Comparison of ENCODE assay signal across 8 cellular contexts in the genomic region with DNA sequence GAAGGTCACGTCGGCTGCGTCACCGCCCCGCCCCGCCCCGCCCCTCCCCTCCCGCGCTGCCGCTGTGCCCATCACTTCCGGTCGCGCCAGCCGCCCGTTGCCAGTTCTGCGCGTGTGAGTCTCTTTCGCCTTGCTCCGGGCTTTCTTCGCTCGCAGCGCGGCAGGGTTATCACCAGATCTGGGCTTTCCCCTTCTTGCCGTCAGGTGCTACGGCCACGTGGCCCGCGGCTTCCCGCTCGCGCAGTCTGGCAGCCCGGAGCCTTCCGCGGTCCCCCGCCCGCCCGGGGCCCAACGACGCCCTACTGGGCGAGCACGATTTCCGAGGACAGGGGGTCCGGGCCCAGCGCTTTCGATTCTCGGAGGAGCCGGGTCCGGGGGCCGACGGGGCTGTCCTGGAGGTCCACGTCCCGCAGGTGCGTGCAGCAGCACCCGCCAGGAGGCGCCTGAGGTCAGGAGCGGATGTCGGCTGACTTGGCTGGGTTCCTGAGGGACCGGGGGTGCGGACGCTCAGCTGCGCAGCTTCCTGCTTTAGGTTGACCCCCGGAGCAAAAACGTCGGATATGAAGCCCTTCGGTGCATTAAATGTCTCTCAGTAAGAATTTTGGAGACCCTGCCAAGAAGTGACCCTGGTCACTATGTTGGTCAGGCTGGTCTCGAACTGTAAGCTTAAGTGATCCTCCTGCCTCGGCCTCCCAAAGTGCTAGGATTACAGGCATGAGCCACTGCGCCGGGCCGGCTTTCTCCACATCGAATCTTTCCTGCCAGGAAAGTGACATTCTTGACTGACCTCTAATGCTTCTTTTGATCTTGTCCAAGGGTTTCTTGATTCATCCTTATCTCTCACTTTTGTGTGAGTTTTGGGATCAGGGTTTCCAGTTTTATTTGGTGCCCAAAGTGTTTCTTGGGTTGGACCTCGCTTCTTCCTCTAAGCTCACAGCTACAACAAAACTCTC. TPM values are rescaled to one million over a fixed set of nuclear protein-coding genes. Genes with fewer than 3 reads are reported as not detected.
DNase-seq lines count a peak whose midpoint lies in the region; ATAC-seq, FAIRE-seq and TF ChIP-seq lines count a peak whose summit lies in the region.

A gene with protein sequence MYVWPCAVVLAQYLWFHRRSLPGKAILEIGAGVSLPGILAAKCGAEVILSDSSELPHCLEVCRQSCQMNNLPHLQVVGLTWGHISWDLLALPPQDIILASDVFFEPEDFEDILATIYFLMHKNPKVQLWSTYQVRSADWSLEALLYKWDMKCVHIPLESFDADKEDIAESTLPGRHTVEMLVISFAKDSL (plus strand): TSS at position 74 of the 953 bp plus-strand sequence. CDS start 2,872 bp downstream, outside the sequence.

- BruUV-seq in endothelial cell of umbilical vein (replicated peaks; lab: Mats Ljungman, UMichigan): TSS peak; percentile 73

- FAIRE-seq in endothelial cell of umbilical vein (lab: Jason Lieb, UNC): peak; percentile 61

- H3K9me3 ChIP-seq in endothelial cell of umbilical vein (replicated peaks; ENCODE audit: control insufficient read depth, insufficient read depth, low read length) (no peaks in the 10 kb centered on the region), mucosa of rectum (ENCODE audit: control insufficient read depth in 2 of 2, low read length in 2 of 2) (no peaks in the 10 kb centered on the region)

- H3K36me3 Mint-ChIP-seq in activated CD8-positive, alpha-beta memory T cell treated with anti-CD3 and anti-CD28 coated beads, Interleukin-2, amount 10 ng/mL, durations not matched to agents 7 days and 5 days: peaks cover 59% of the 10 kb centered on the region
- H3K36me3 Mint-ChIP-seq in stimulated activated naive B cell treated with anti-CD40 and anti-IgM and Interleukin-4, amounts not matched to agents 10 μg/mL and 1 μg/mL and 100 μg/mL, for 72 hours: peaks cover 9 to 41% of the 10 kb centered on the region in 2 donors

- H3K27me3 ChIP-seq in endothelial cell of umbilical vein (ENCODE audit: control insufficient read depth in 2 of 2, insufficient read depth in 2 of 2, low read length in 2 of 2): no peaks in the 10 kb centered on the region
- no peaks in the 10 kb centered on the region for H3K27me3 ChIP-seq in mucosa of rectum (ENCODE audit: control insufficient read depth in 2 of 2, insufficient read depth in 2 of 2, low read length in 2 of 2)

- peaks cover 56% of the 10 kb centered on the region for H3K4me1 Mint-ChIP-seq in activated CD8-positive, alpha-beta memory T cell treated with anti-CD3 and anti-CD28 coated beads, Interleukin-2, amount 10 ng/mL, durations not matched to agents 7 days and 5 days
- peaks cover 25 to 34% of the 10 kb centered on the region in 2 donors for H3K4me1 Mint-ChIP-seq in stimulated activated naive B cell treated with anti-CD40 and anti-IgM and Interleukin-4, amounts not matched to agents 10 μg/mL and 1 μg/mL and 100 μg/mL, for 72 hours

- TF ChIP-seq POLR2A in endothelial cell of umbilical vein (IDR thresholded peaks at IDR 0.05; ENCODE audit: low read depth, low read length): peak; percentile 66

- H3K4me3 ChIP-seq in endothelial cell of umbilical vein (replicated peaks in 1 of 3; ENCODE audit: insufficient read depth in 1 of 3, low read depth in 1 of 3, low read length in 3 of 3) (peak within 1 kb of the TSS; percentile 66 to 99 (median 90)), mucosa of rectum (ENCODE audit: low read length in 2 of 2) (peak within 1 kb of the TSS; percentile 91 to 92)

- DNase-seq in AG09319 (ENCODE audit: extremely low read depth, low read depth) (no peak), NCI-H748 (lab: John Stamatoyannopoulos, UW; ENCODE audit: unreplicated experiment) (peak; percentile 55), endothelial cell of umbilical vein (ENCODE audit: low read depth, low spot score) (peak; percentile 77)
- DNase-seq in activated CD8-positive, alpha-beta memory T cell treated with anti-CD3 and anti-CD28 coated beads, Interleukin-2, amount 10 ng/mL, durations not matched to agents 7 days and 5 days: peak; percentile 91
- peak; percentile 95 for DNase-seq in stimulated activated naive B cell treated with anti-CD40 and anti-IgM and Interleukin-4, amounts not matched to agents 10 μg/mL and 1 μg/mL and 100 μg/mL, for 72 hours

- peak within 1 kb of the TSS; percentile 57 for H2AFZ ChIP-seq in endothelial cell of umbilical vein (ENCODE audit: low read depth, low read length)

- H3K27ac Mint-ChIP-seq in activated CD8-positive, alpha-beta memory T cell treated with anti-CD3 and anti-CD28 coated beads, Interleukin-2, amount 10 ng/mL, durations not matched to agents 7 days and 5 days: peak within 1 kb of the TSS; percentile 92
- peak within 1 kb of the TSS; percentile 98 for H3K27ac Mint-ChIP-seq in stimulated activated naive B cell treated with anti-CD40 and anti-IgM and Interleukin-4, amounts not matched to agents 10 μg/mL and 1 μg/mL and 100 μg/mL, for 72 hours

- POLR2A ChIA-PET in endothelial cell of umbilical vein (lab: Charles Lee): interaction anchor here (0.6 to 2.2 kb wide), 3 partner anchors 8 to 10 kb away, joined by 3 to 21 read pairs (median 4); a partner anchor contains a TSS

- no peaks in the 10 kb centered on the region for H3K27me3 Mint-ChIP-seq in activated CD8-positive, alpha-beta memory T cell treated with anti-CD3 and anti-CD28 coated beads, Interleukin-2, amount 10 ng/mL, durations not matched to agents 7 days and 5 days
- no peaks in the 10 kb centered on the region for H3K27me3 Mint-ChIP-seq in stimulated activated naive B cell treated with anti-CD40 and anti-IgM and Interleukin-4, amounts not matched to agents 10 μg/mL and 1 μg/mL and 100 μg/mL, for 72 hours

- H3K27ac ChIP-seq in endothelial cell of umbilical vein (ENCODE audit: insufficient read depth, low read depth, low read length) (peak within 1 kb of the TSS; percentile 85), mucosa of rectum (ENCODE audit: low read depth in 2 of 2, low read length in 2 of 2) (peak within 1 kb of the TSS; percentile 100)

- no peaks in the 10 kb centered on the region for H3K9me3 Mint-ChIP-seq in activated CD8-positive, alpha-beta memory T cell treated with anti-CD3 and anti-CD28 coated beads, Interleukin-2, amount 10 ng/mL, durations not matched to agents 7 days and 5 days (ENCODE audit: low read depth)
- H3K9me3 Mint-ChIP-seq in stimulated activated naive B cell treated with anti-CD40 and anti-IgM and Interleukin-4, amounts not matched to agents 10 μg/mL and 1 μg/mL and 100 μg/mL, for 72 hours: no peaks in the 10 kb centered on the region

- H3K4me1 ChIP-seq in endothelial cell of umbilical vein (ENCODE audit: control insufficient read depth, extremely low read depth, insufficient read depth, low read length) (peaks cover 18% of the 10 kb centered on the region), mucosa of rectum (ENCODE audit: control insufficient read depth in 2 of 2, insufficient read depth in 2 of 2, low read length in 2 of 2) (peaks cover 24 to 28% of the 10 kb centered on the region in 2 donors)

- intact Hi-C loops in endothelial cell of umbilical vein (cut with micrococcal nuclease): loop anchor here (1.0 kb wide), 2 partner anchors 10 to 16 kb away; a partner anchor contains a TSS

- ATAC-seq in GM18867 (IDR thresholded peaks at IDR 0.05; ENCODE audit: unreplicated experiment) (peak; percentile 47), HG03103 (IDR thresholded peaks at IDR 0.05; ENCODE audit: low read depth, unreplicated experiment) (peak; percentile 34)
- peak; percentile 54 for ATAC-seq in activated CD8-positive, alpha-beta memory T cell treated with anti-CD3 and anti-CD28 coated beads, Interleukin-2, amount 10 ng/mL, durations not matched to agents 7 days and 5 days
- peak; percentile 64 to 67 for ATAC-seq in stimulated activated naive B cell treated with anti-CD40 and anti-IgM and Interleukin-4, amounts not matched to agents 10 μg/mL and 1 μg/mL and 100 μg/mL, for 72 hours (replicated peaks)

- peaks cover 6 to 10% of the 10 kb centered on the region in 2 experiments for H3K36me3 ChIP-seq in endothelial cell of umbilical vein (ENCODE audit: control insufficient read depth in 2 of 2, extremely low read depth in 1 of 2, insufficient read depth in 2 of 2, low read length in 2 of 2)
- peaks cover 17 to 22% of the 10 kb centered on the region in 2 donors for H3K36me3 ChIP-seq in mucosa of rectum (ENCODE audit: control insufficient read depth in 2 of 2, insufficient read depth in 2 of 2, low read length in 2 of 2)

- TF ChIP-seq CTCF in AG09319 (IDR thresholded peaks at IDR 0.05; ENCODE audit: low read depth, low read length) (peak; percentile 71), endothelial cell of umbilical vein (IDR thresholded peaks at IDR 0.05; ENCODE audit: extremely low read depth in 1 of 2, insufficient read depth in 1 of 2, low read depth in 1 of 2, low read length in 2 of 2) (peak; percentile 65 to 80)

- dilution Hi-C loops in endothelial cell of umbilical vein (cut with MboI; ENCODE audit: extremely low pct_ligation_motif_present, low sequenced_read_pairs): no loop called here

- peak within 1 kb of the TSS; percentile 92 for H3K9ac ChIP-seq in endothelial cell of umbilical vein (replicated peaks; ENCODE audit: extremely low read depth, insufficient read depth, low read length)
- H3K9ac ChIP-seq in mucosa of rectum (ENCODE audit: low read depth in 1 of 2, low read length in 2 of 2): peak within 1 kb of the TSS; percentile 91 to 99

- no peaks in the 10 kb centered on the region for H4K20me1 ChIP-seq in endothelial cell of umbilical vein (replicated peaks; ENCODE audit: control insufficient read depth, extremely low read depth, insufficient read depth, low read length)

- peaks cover 55% of the 10 kb centered on the region for H3K79me2 ChIP-seq in endothelial cell of umbilical vein (ENCODE audit: control insufficient read depth, insufficient read depth, low read length)

- CTCF ChIA-PET in activated CD8-positive, alpha-beta memory T cell treated with anti-CD3 and anti-CD28 coated beads, Interleukin-2, amount 10 ng/mL, durations not matched to agents 7 days and 5 days (lab: Charles Lee): interaction anchor here (0.7 to 6.1 kb wide), 5 partner anchors 10 to 164 kb away, joined by 3 to 77 read pairs (median 4); a partner anchor contains a TSS
- CTCF ChIA-PET in endothelial cell of umbilical vein (lab: Charles Lee): interaction anchor here (0.6 to 3.2 kb wide), 17 partner anchors 10 to 672 kb away, joined by 3 to 22 read pairs (median 4); a partner anchor contains a TSS

- H3K4me3 Mint-ChIP-seq in activated CD8-positive, alpha-beta memory T cell treated with anti-CD3 and anti-CD28 coated beads, Interleukin-2, amount 10 ng/mL, durations not matched to agents 7 days and 5 days: peak within 1 kb of the TSS; percentile 91
- peak within 1 kb of the TSS; percentile 91 to 97 for H3K4me3 Mint-ChIP-seq in stimulated activated naive B cell treated with anti-CD40 and anti-IgM and Interleukin-4, amounts not matched to agents 10 μg/mL and 1 μg/mL and 100 μg/mL, for 72 hours

- H3K4me2 ChIP-seq in endothelial cell of umbilical vein (ENCODE audit: insufficient read depth, low read length): peak within 1 kb of the TSS; percentile 71

- H3K9me1 ChIP-seq in endothelial cell of umbilical vein (replicated peaks; ENCODE audit: control insufficient read depth, extremely low read depth, insufficient read depth, low read length): no peaks in the 10 kb centered on the region

RNA-seq across cellular contexts. Expression of the gene that starts here (rescaled TPM):
- 10 to 100 TPM; 40.3 to 42.1 TPM for total RNA-seq in activated CD8-positive, alpha-beta memory T cell treated with anti-CD3 and anti-CD28 coated beads, Interleukin-2, amount 10 ng/mL, durations not matched to agents 7 days and 5 days
- total RNA-seq in endothelial cell of umbilical vein: 19.5 and 20.0 TPM in 2 replicates
- polyA plus RNA-seq in endothelial cell of umbilical vein: 28.9 and 33.4 TPM in 2 replicates
- 23.8 and 31.3 TPM in 2 replicates for polyA plus RNA-seq in endothelial cell of umbilical vein (2011; cell fraction: cytosol; rRNA removed)
- polyA plus RNA-seq in endothelial cell of umbilical vein (2011; cell fraction: nucleus; rRNA removed): 26.1 and 28.9 TPM in 2 replicates
- polyA plus RNA-seq in endothelial cell of umbilical vein (2012): 25.7 and 30.1 TPM in 2 replicates
- polyA minus RNA-seq in endothelial cell of umbilical vein: 11.6 and 30.1 TPM in 2 replicates
- polyA minus RNA-seq in endothelial cell of umbilical vein (2011; cell fraction: cytosol; rRNA and poly(A)+ RNA removed): 12.3 TPM
- polyA minus RNA-seq in endothelial cell of umbilical vein (2011; cell fraction: nucleus; rRNA and poly(A)+ RNA removed): 10.6 and 11.6 TPM in 2 replicates
